8 cellular contexts compared by ENCODE assay signal in the genomic region with DNA sequence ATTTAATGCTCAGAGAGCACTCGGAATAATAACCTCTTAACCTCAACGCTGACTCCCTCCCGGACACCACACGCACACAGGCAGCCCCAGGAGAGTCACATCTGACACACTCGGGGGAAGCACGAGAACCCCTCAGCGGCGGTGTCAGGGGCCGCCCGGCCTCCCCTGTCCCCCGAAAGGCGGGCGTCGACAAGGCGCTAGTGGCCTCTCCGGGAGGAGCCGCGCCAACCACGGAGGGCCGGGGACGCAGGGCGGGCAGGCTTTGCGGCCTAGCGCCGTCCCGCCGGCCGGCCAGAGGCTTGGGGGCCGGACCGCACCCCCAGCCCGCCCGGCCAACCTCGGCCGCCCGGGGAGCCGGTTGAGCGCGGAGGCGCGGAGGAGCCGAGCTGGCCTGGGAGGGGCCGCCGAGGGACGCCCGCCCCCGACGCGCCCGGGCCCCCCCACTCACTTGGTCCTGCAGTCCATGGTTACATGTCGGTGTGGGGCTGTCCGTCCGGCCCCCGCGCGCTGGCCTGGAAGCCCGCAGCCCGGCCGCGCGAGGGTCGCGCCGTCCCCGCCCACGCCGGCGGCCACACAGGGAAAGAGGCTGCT. TPM values are rescaled to one million over a fixed set of nuclear protein-coding genes. Genes with fewer than 3 reads are reported as not detected.
DNase-seq lines count a peak whose midpoint lies in the region; ATAC-seq and TF ChIP-seq lines count a peak whose summit lies in the region.

No MANE protein-coding gene starts in this region.

- TF ChIP-seq POLR2A in vagina (IDR thresholded peaks at IDR 0.05), result no peak

- TF ChIP-seq CTCF in Panc1 (IDR thresholded peaks at IDR 0.05), result no peak
- no peak for TF ChIP-seq CTCF in vagina (IDR thresholded peaks at IDR 0.05)

- H3K27me3 ChIP-seq in Panc1 (ENCODE audit: control insufficient read depth, insufficient read depth, low read length) (no peaks in the 10 kb centered on the region), vagina (no peaks in the 10 kb centered on the region)

- no TSS peak for BruUV-seq in Panc1 (replicated peaks; lab: Mats Ljungman, UMichigan)

- ATAC-seq in GM18502 (IDR thresholded peaks at IDR 0.05; ENCODE audit: poor library complexity, unreplicated experiment) (peak; percentile 39), HG02981 (IDR thresholded peaks at IDR 0.05; ENCODE audit: unreplicated experiment) (peak; percentile 29), Panc1 (peak; percentile 91), Right ventricle myocardium inferior (peak; percentile 81)

- peaks cover 11% of the 10 kb centered on the region for H3K4me1 ChIP-seq in Panc1 (ENCODE audit: control insufficient read depth, insufficient read depth, low read length)
- peaks cover 39% of the 10 kb centered on the region for H3K4me1 ChIP-seq in vagina

- CTCF ChIA-PET in Panc1 (lab: Charles Lee), result no interaction called here

- H3K9me3 ChIP-seq in Panc1 (ENCODE audit: control insufficient read depth, insufficient read depth, low read depth, low read length) (no peaks in the 10 kb centered on the region), vagina (no peaks in the 10 kb centered on the region)

- H3K36me3 ChIP-seq in Panc1 (ENCODE audit: control insufficient read depth, insufficient read depth, low read length) (no peaks in the 10 kb centered on the region; the same call in 1 of the 2 replicates), vagina (no peaks in the 10 kb centered on the region)

- DNase-seq in 8988T, result peak; percentile 30
- DNase-seq in Panc1 (ENCODE audit: low read depth, low spot score), result no peak
- DNase-seq in activated naive CD4-positive, alpha-beta T cell treated with Interleukin-2 at 50 U/mL for 16 hours, result peak; percentile 66
- DNase-seq in Right ventricle myocardium inferior (ENCODE audit: missing footprints), result peak; percentile 77
- peak in 7 of 10 donors; percentile 10 to 88 (median 34) for DNase-seq in posterior cingulate gyrus
- no peak for DNase-seq in vagina (ENCODE audit: extremely low spot score in 2 of 2)

- H3K27ac ChIP-seq in Panc1 (ENCODE audit: low read length), result peak overlapping the region; percentile 75
- peak overlapping the region; percentile 95 for H3K27ac ChIP-seq in vagina

- peak overlapping the region; percentile 70 to 72 for H3K4me3 ChIP-seq in Panc1 (ENCODE audit: low read depth in 2 of 2, low read length in 2 of 2)
- H3K4me3 ChIP-seq in vagina, result peak overlapping the region; percentile 75 to 90

- intact Hi-C loops in Panc1 (cut with micrococcal nuclease; ENCODE audit: unreplicated experiment) (no loop called here), Right ventricle myocardium inferior (cut with DNase I) (loop anchor here (5.0 kb wide), 1 partner anchor 157 kb away; no protein-coding TSS in a partner anchor), posterior cingulate gyrus (cut with DNase I) (loop anchor here (10.0 kb wide), 1 partner anchor 380 kb away; a partner anchor contains a TSS), vagina (cut with DNase I) (no loop called here)

- in situ Hi-C loops in Panc1 (cut with HindIII; ENCODE audit: low pct_unique_long_range_greater_than_20kb, low sequenced_read_pairs), result no loop called here

- POLR2A ChIA-PET in Panc1 (lab: Charles Lee), result no interaction called here

RNA-seq across cellular contexts. Expression of a gene that starts 0.5 kb away (rescaled TPM):
- total RNA-seq in Panc1 (2021; ENCODE audit: unreplicated experiment), result 7.7 TPM
- 2.9 TPM for polyA plus RNA-seq in Panc1 (2012; ENCODE audit: insufficient read length)
- total RNA-seq in Right ventricle myocardium inferior, result 22.9 TPM
- 17.2 TPM for total RNA-seq in vagina

Comparison
In these comparisons a context has a peak if more than half of its experiments do, and no peak if none do; other contexts are left out.
1. DNase-seq: peak in 8988T (single experiment), activated naive CD4-positive, alpha-beta T cell treated with Interleukin-2 at 50 U/mL for 16 hours (single experiment), Right ventricle myocardium inferior (single experiment) and posterior cingulate gyrus (7 of 10); none in Panc1 (single experiment) and vagina (0 of 2).
2. ATAC-seq: peak in every context shown above with its lines; median percentile 91 in Panc1; 81 in Right ventricle myocardium inferior; 39 in GM18502; 29 in HG02981.
3. intact Hi-C loops: an anchor here in Right ventricle myocardium inferior (5.0 kb wide) and posterior cingulate gyrus (10.0 kb wide); none called in Panc1 and vagina.